28 cellular contexts compared by ENCODE assay signal in genomic region chr6:133202610-133203343, GRCh38. TPM values are rescaled to one million over a fixed set of nuclear protein-coding genes. Genes with fewer than 3 reads are reported as not detected.
DNase-seq lines count a peak whose midpoint lies in the region; ATAC-seq, FAIRE-seq and TF ChIP-seq lines count a peak whose summit lies in the region.
"Had no signal": no experiment of that assay in that cellular context is flagged by ENCODE, and none has a peak within 500 bp of the region (broad histone marks: within the 10 kb centered on the region; RNA-seq: fewer than 3 reads in every experiment).

No MANE protein-coding gene starts in this region.

- H3K9me2 ChIP-seq in SK-N-SH = no peaks in the 10 kb centered on the region

- H3K9me3 Mint-ChIP-seq in Calu3 (ENCODE audit: low read depth, unreplicated experiment) = no peaks in the 10 kb centered on the region
- H3K9me3 Mint-ChIP-seq: activated naive CD4-positive, alpha-beta T cell treated with anti-CD3 and anti-CD28 coated beads, Interleukin-2, amount 50 U/mL, for 24 hours; stimulated activated naive CD8-positive, alpha-beta T cell treated with anti-CD3 and anti-CD28 coated beads, Interleukin-15, Interleukin-2, amounts not matched to agents 100 ng/mL and 50 ng/mL, for 24 hours; T-helper 1 cell treated with Interleukin-12 subunit alpha and Interleukin-12 subunit beta and Interleukin-4 antibody, amounts not matched to agents 30 μg/mL and 1 μg/mL, for 36 hours had no signal

- TF ChIP-seq POLR2A in GM12892 (IDR thresholded peaks at IDR 0.05; ENCODE audit: low read depth, low read length) = no peak

- no peak overlapping the region for H2AFZ ChIP-seq in SK-N-SH (ENCODE audit: low read depth)

- intact Hi-C loops in Calu3 (cut with micrococcal nuclease; ENCODE audit: unreplicated experiment) = no loop called here

- no peak overlapping the region for H3K9ac ChIP-seq in SK-N-SH

- H3K79me2 ChIP-seq in SK-N-SH (ENCODE audit: insufficient read depth) = no peaks in the 10 kb centered on the region

- POLR2A ChIA-PET in SK-N-SH (lab: Yijun Ruan, JAX) = no interaction called here

- no peak overlapping the region for H3K4me3 Mint-ChIP-seq in T-helper 17 cell
- no peak overlapping the region for H3K4me3 Mint-ChIP-seq in Calu3 (ENCODE audit: low read depth, unreplicated experiment)
- H3K4me3 Mint-ChIP-seq: activated naive CD4-positive, alpha-beta T cell treated with anti-CD3 and anti-CD28 coated beads, Interleukin-2, amount 50 U/mL, for 24 hours; stimulated activated naive CD8-positive, alpha-beta T cell treated with anti-CD3 and anti-CD28 coated beads, Interleukin-15, Interleukin-2, amounts not matched to agents 100 ng/mL and 50 ng/mL, for 24 hours; T-helper 1 cell treated with Interleukin-12 subunit alpha and Interleukin-12 subunit beta and Interleukin-4 antibody, amounts not matched to agents 30 μg/mL and 1 μg/mL, for 36 hours had no signal

- DNase-seq in SK-N-SH = no peak
- DNase-seq in NCI-H446 treated with DMSO at 0.1 percent for 48 hours (lab: John Stamatoyannopoulos, UW) = peak; percentile 38
- peak; percentile 12 for DNase-seq in epithelial cell of proximal tubule (ENCODE audit: low read depth)
- peak; percentile 47 for DNase-seq in skeletal muscle cell (ENCODE audit: low read depth)
- no peak for DNase-seq in GM12892 (ENCODE audit: insufficient read length)
- DNase-seq in T-helper 17 cell = no peak
- no peak for DNase-seq in Calu3
- DNase-seq: activated CD4-positive, alpha-beta T cell treated with anti-CD3 and anti-CD28 coated beads, Interleukin-2, amount 50 U/mL, for 1 hour; DMS79; effector memory CD4-positive, alpha-beta T cell; KBM-7; kidney; NCI-H1092; NCI-H2029 treated with DMSO at 0.1 percent for 48 hours; SJCRH30; spleen; stimulated activated CD4-positive, alpha-beta T cell treated with anti-CD3 and anti-CD28 coated beads, Interleukin-4, amount 100 ng/mL, for 4 hours; upper lobe of left lung had no signal

- FAIRE-seq in GM12892 (lab: Jason Lieb, UNC) = no peak
- FAIRE-seq: GM12891, H1, kidney had no signal

- H3K27ac Mint-ChIP-seq in T-helper 17 cell (no peak overlapping the region), Calu3 (ENCODE audit: unreplicated experiment) (no peak overlapping the region)
- H3K27ac Mint-ChIP-seq: activated naive CD4-positive, alpha-beta T cell treated with anti-CD3 and anti-CD28 coated beads, Interleukin-2, amount 50 U/mL, for 24 hours; stimulated activated naive CD8-positive, alpha-beta T cell treated with anti-CD3 and anti-CD28 coated beads, Interleukin-15, Interleukin-2, amounts not matched to agents 100 ng/mL and 50 ng/mL, for 24 hours; T-helper 1 cell treated with Interleukin-12 subunit alpha and Interleukin-12 subunit beta and Interleukin-4 antibody, amounts not matched to agents 30 μg/mL and 1 μg/mL, for 36 hours had no signal

- TF ChIP-seq RAD21 in SK-N-SH (IDR thresholded peaks at IDR 0.05; ENCODE audit: low read length) = no peak

- no peaks in the 10 kb centered on the region for H3K4me1 ChIP-seq in SK-N-SH (ENCODE audit: control insufficient read depth in 1 of 2, insufficient read depth in 2 of 2, low read depth in 1 of 2, low read length in 1 of 2)
- H3K4me1 ChIP-seq: esophagus muscularis mucosa, spleen, upper lobe of left lung had no signal

- 54% methylated on average over 4 of the region's 4 CpGs for WGBS in SK-N-SH (ENCODE audit: low lambda C conversion rate)

- H4K20me1 ChIP-seq in SK-N-SH (ENCODE audit: insufficient read depth) = no peaks in the 10 kb centered on the region

- H3K27ac ChIP-seq in SK-N-SH (ENCODE audit: low read depth in 2 of 2, low read length in 1 of 2) = no peak overlapping the region
- H3K27ac ChIP-seq: esophagus muscularis mucosa, SJCRH30, spleen, upper lobe of left lung, VCaP had no signal

- TF ChIP-seq CTCF in SK-N-SH (IDR thresholded peaks at IDR 0.05) (no peak), epithelial cell of proximal tubule (conservative IDR thresholded peaks at IDR 0.05; ENCODE audit: low read depth, low read length) (no peak), Calu3 (IDR thresholded peaks at IDR 0.05; ENCODE audit: unreplicated experiment) (no peak)

- no peak overlapping the region for H3K4me2 ChIP-seq in SK-N-SH

- no TSS peak for BruUV-seq in Calu3 (replicated peaks; lab: Mats Ljungman, UMichigan)

- H3K4me3 ChIP-seq in SK-N-SH (ENCODE audit: low read depth in 2 of 2, low read length in 1 of 2) (no peak overlapping the region), epithelial cell of proximal tubule (ENCODE audit: low read depth, low read length) (no peak overlapping the region), skeletal muscle cell (ENCODE audit: low read depth, low read length) (no peak overlapping the region)
- H3K4me3 ChIP-seq: esophagus muscularis mucosa, lung, SJCRH30, spleen, upper lobe of left lung had no signal

- no peaks in the 10 kb centered on the region for H3F3A ChIP-seq in SK-N-SH (replicated peaks; ENCODE audit: insufficient read depth)

- H3K9me3 ChIP-seq in SK-N-SH = no peaks in the 10 kb centered on the region
- H3K9me3 ChIP-seq in T-helper 17 cell (ENCODE audit: control insufficient read depth, low read length, poor library complexity, severe bottlenecking) = no peaks in the 10 kb centered on the region
- H3K9me3 ChIP-seq: esophagus muscularis mucosa, SJCRH30, spleen, upper lobe of left lung had no signal

- H3K27me3 Mint-ChIP-seq in T-helper 17 cell (no peaks in the 10 kb centered on the region), Calu3 (ENCODE audit: unreplicated experiment) (no peaks in the 10 kb centered on the region)
- H3K27me3 Mint-ChIP-seq: activated naive CD4-positive, alpha-beta T cell treated with anti-CD3 and anti-CD28 coated beads, Interleukin-2, amount 50 U/mL, for 24 hours; stimulated activated naive CD8-positive, alpha-beta T cell treated with anti-CD3 and anti-CD28 coated beads, Interleukin-15, Interleukin-2, amounts not matched to agents 100 ng/mL and 50 ng/mL, for 24 hours had no signal

- CTCF ChIA-PET in SK-N-SH (lab: Yijun Ruan, JAX) = interaction anchor here (1.8 kb wide), 1 partner anchor 18 kb away, joined by 8 read pairs; no protein-coding TSS in a partner anchor
- CTCF ChIA-PET in Calu3 (lab: Charles Lee) = interaction anchor here (0.5 to 0.6 kb wide), 2 partner anchors 11 to 1097 kb away, joined by 3 to 4 read pairs; no protein-coding TSS in a partner anchor

- H3K4me1 Mint-ChIP-seq in T-helper 17 cell = no peaks in the 10 kb centered on the region
- H3K4me1 Mint-ChIP-seq in Calu3 (ENCODE audit: low read depth, unreplicated experiment) = peaks cover 10% of the 10 kb centered on the region
- H3K4me1 Mint-ChIP-seq: activated naive CD4-positive, alpha-beta T cell treated with anti-CD3 and anti-CD28 coated beads, Interleukin-2, amount 50 U/mL, for 24 hours had no signal

- H3K27me3 ChIP-seq in SK-N-SH (ENCODE audit: insufficient read depth) = no peaks in the 10 kb centered on the region
- H3K27me3 ChIP-seq: esophagus muscularis mucosa, SJCRH30, spleen, upper lobe of left lung had no signal

- H3K36me3 ChIP-seq in SK-N-SH (replicated peaks in 1 of 2; ENCODE audit: control insufficient read depth in 1 of 2, insufficient read depth in 2 of 2, low read length in 1 of 2) = no peaks in the 10 kb centered on the region
- H3K36me3 ChIP-seq: esophagus muscularis mucosa, SJCRH30, spleen, upper lobe of left lung had no signal

- no peak for TF ChIP-seq EP300 in SK-N-SH (IDR thresholded peaks at IDR 0.05; ENCODE audit: borderline replicate concordance in 1 of 2, low read depth in 1 of 2, low read length in 1 of 2)

- ATAC-seq in SK-N-SH treated with all-trans-retinoic acid at 6 μM for 48 hours (peak; percentile 91), T-helper 17 cell (no peak)

- H3K36me3 Mint-ChIP-seq in T-helper 17 cell (ENCODE audit: low read depth) = no peaks in the 10 kb centered on the region
- no peaks in the 10 kb centered on the region for H3K36me3 Mint-ChIP-seq in Calu3 (ENCODE audit: insufficient read depth, unreplicated experiment)
- H3K36me3 Mint-ChIP-seq: activated naive CD4-positive, alpha-beta T cell treated with anti-CD3 and anti-CD28 coated beads, Interleukin-2, amount 50 U/mL, for 24 hours had no signal

TF ChIP-seq in SK-N-SH treated with all-trans-retinoic acid at 6 μM for 48 hours, 23 proteins besides CTCF, POLR2A, EP300 and RAD21:
- no peak for TF ChIP-seq CSRNP3 (CRISPR knock-in tag; IDR thresholded peaks at IDR 0.05)
- TF ChIP-seq ISL1 (CRISPR knock-in tag; IDR thresholded peaks at IDR 0.05) = peak; percentile 55; the same call in 1 of the 2 replicates

TF ChIP-seq in SK-N-SH, 30 proteins besides CTCF, POLR2A, EP300 and RAD21:
- no peak for TF ChIP-seq JUND (IDR thresholded peaks at IDR 0.05)

RNA-seq across cellular contexts. Expression of gene EYA4, which starts 38.4 kb away (rescaled TPM):
- polyA plus RNA-seq in SK-N-SH (2012; rRNA removed) = 0.08 and 0.18 TPM in 2 replicates
- polyA plus RNA-seq in SK-N-SH (2012; cell fraction: cytosol; rRNA removed) = 0.04 and 0.10 TPM in 2 replicates
- polyA plus RNA-seq in SK-N-SH (2012; cell fraction: nucleus; rRNA removed) = 0.09 and 0.14 TPM in 2 replicates
- total RNA-seq in epithelial cell of proximal tubule = 0.07 TPM in 1 of 2 replicates, not detected in the other
- 0.15 TPM for polyA plus RNA-seq in GM12892 (2012; ENCODE audit: missing spikeins)
- not detected for total RNA-seq in T-helper 17 cell
- total RNA-seq in Calu3 (2022) = 38.8 and 55.1 TPM in 2 replicates
- total RNA-seq: A172 had no signal

Comparison
In these comparisons a context has a peak if more than half of its experiments do, and no peak if none do; other contexts are left out.
1. DNase-seq: peak in NCI-H446 treated with DMSO at 0.1 percent for 48 hours (single experiment), epithelial cell of proximal tubule (single experiment) and skeletal muscle cell (single experiment); none in SK-N-SH (single experiment), GM12892 (single experiment), T-helper 17 cell (0 of 3) and Calu3 (single experiment).
2. RNA of gene EYA4, which starts 38.4 kb away (total RNA-seq): 38.8 to 55.1 TPM in Calu3; 0.07 TPM in epithelial cell of proximal tubule and not detected in T-helper 17 cell; every median in the first group is over 10 times any median in the second.